In the genomic region with DNA sequence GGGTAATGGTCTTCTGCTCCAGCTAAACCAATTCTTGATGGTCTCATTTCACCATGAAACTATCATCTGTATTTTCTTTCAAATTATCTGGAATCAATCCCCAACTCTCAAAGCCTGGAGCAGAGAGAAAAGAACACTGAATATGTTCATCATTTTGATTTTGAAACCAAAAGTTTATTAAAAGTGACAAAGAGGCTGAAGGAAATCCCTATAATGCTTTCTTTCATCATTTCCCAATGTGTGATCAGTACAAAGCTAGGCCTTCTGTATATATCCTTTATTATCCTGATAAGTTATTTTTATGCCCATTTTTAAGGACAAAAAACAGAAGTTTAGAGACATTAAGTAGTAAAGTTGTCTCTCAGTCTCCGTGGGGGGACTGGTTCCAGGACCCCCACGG, we compare ENCODE assay signal across 16 cellular contexts. TPM values are rescaled to one million over a fixed set of nuclear protein-coding genes. Genes with fewer than 3 reads are reported as not detected.
A peak's percentile ranks its signal among the peaks of the same experiment; 100 is the strongest.
DNase-seq lines count a peak whose midpoint lies in the region; ATAC-seq and FAIRE-seq lines count a peak whose summit lies in the region.
"Had no signal": no experiment of that assay in that cellular context is flagged by ENCODE, and none has a peak within 500 bp of the region (broad histone marks: within the 10 kb centered on the region; RNA-seq: fewer than 3 reads in every experiment).

No MANE protein-coding gene starts in this region.

- peak overlapping the region in 6 of 7 donors; percentile 52 to 87 (median 70) for H3K27ac Mint-ChIP-seq in CD4-positive, alpha-beta memory T cell
- H3K27ac Mint-ChIP-seq in activated naive CD8-positive, alpha-beta T cell treated with anti-CD3 and anti-CD28 coated beads for 36 hours, result peak overlapping the region; percentile 89
- peak overlapping the region; percentile 65 to 92 for H3K27ac Mint-ChIP-seq in natural killer cell treated with Interleukin-12 subunit alpha and Interleukin-12 subunit beta and Interleukin-15 and Interleukin-18, amount 100 ng/mL, for 72 hours
- H3K27ac Mint-ChIP-seq: type B pancreatic cell had no signal

- no peaks in the 10 kb centered on the region for H3K36me3 Mint-ChIP-seq in CD4-positive, alpha-beta memory T cell
- peaks cover 6% of the 10 kb centered on the region for H3K36me3 Mint-ChIP-seq in activated naive CD8-positive, alpha-beta T cell treated with anti-CD3 and anti-CD28 coated beads for 36 hours
- no peaks in the 10 kb centered on the region for H3K36me3 Mint-ChIP-seq in natural killer cell treated with Interleukin-12 subunit alpha and Interleukin-12 subunit beta and Interleukin-15 and Interleukin-18, amount 100 ng/mL, for 72 hours
- H3K36me3 Mint-ChIP-seq: type B pancreatic cell had no signal

- H3K27me3 ChIP-seq in CD4-positive, alpha-beta memory T cell (ENCODE audit: insufficient read depth, low read length), result no peaks in the 10 kb centered on the region
- H3K27me3 ChIP-seq: brain microvascular endothelial cell had no signal

- intact Hi-C loops in CD4-positive, alpha-beta memory T cell (cut with micrococcal nuclease), result loop anchor here (1.0 to 2.0 kb wide), 3 partner anchors 7 to 14 kb away; no protein-coding TSS in a partner anchor

- H3K27me3 Mint-ChIP-seq in CD4-positive, alpha-beta memory T cell, result no peaks in the 10 kb centered on the region
- H3K27me3 Mint-ChIP-seq in activated naive CD8-positive, alpha-beta T cell treated with anti-CD3 and anti-CD28 coated beads for 36 hours, result no peaks in the 10 kb centered on the region
- no peaks in the 10 kb centered on the region for H3K27me3 Mint-ChIP-seq in natural killer cell treated with Interleukin-12 subunit alpha and Interleukin-12 subunit beta and Interleukin-15 and Interleukin-18, amount 100 ng/mL, for 72 hours
- H3K27me3 Mint-ChIP-seq: type B pancreatic cell had no signal

- peak overlapping the region; percentile 28 for H3K27ac ChIP-seq in CD4-positive, alpha-beta memory T cell (ENCODE audit: low read depth, low read length)
- H3K27ac ChIP-seq: brain microvascular endothelial cell, left ventricle myocardium inferior had no signal

- peaks cover 51% of the 10 kb centered on the region for H3K4me1 ChIP-seq in CD4-positive, alpha-beta memory T cell (ENCODE audit: insufficient read depth, low read length)

- peak; percentile 48 for FAIRE-seq in GM19239 (lab: Jason Lieb, UNC)
- FAIRE-seq: small intestine had no signal

- peaks cover 38 to 69% (median 51%) of the 10 kb centered on the region in 4 donors for H3K4me1 Mint-ChIP-seq in CD4-positive, alpha-beta memory T cell
- H3K4me1 Mint-ChIP-seq in activated naive CD8-positive, alpha-beta T cell treated with anti-CD3 and anti-CD28 coated beads for 36 hours, result peaks cover 62% of the 10 kb centered on the region
- H3K4me1 Mint-ChIP-seq in natural killer cell treated with Interleukin-12 subunit alpha and Interleukin-12 subunit beta and Interleukin-15 and Interleukin-18, amount 100 ng/mL, for 72 hours (ENCODE audit: low read depth in 2 of 2), result peaks cover 28 to 55% of the 10 kb centered on the region in 2 donors

- peak overlapping the region; percentile 57 to 82 (median 76) for H3K4me3 Mint-ChIP-seq in CD4-positive, alpha-beta memory T cell
- H3K4me3 Mint-ChIP-seq in activated naive CD8-positive, alpha-beta T cell treated with anti-CD3 and anti-CD28 coated beads for 36 hours, result peak overlapping the region; percentile 81
- H3K4me3 Mint-ChIP-seq in natural killer cell treated with Interleukin-12 subunit alpha and Interleukin-12 subunit beta and Interleukin-15 and Interleukin-18, amount 100 ng/mL, for 72 hours, result peak overlapping the region; percentile 73
- H3K4me3 Mint-ChIP-seq: type B pancreatic cell had no signal

- H3K9me3 ChIP-seq in CD4-positive, alpha-beta memory T cell (ENCODE audit: control insufficient read depth in 1 of 2, low read length in 2 of 2), result no peaks in the 10 kb centered on the region
- H3K9me3 ChIP-seq: left ventricle myocardium inferior had no signal

- no peaks in the 10 kb centered on the region for H3K36me3 ChIP-seq in CD4-positive, alpha-beta memory T cell (ENCODE audit: insufficient read depth, low read length)
- H3K36me3 ChIP-seq: brain microvascular endothelial cell, left ventricle myocardium inferior had no signal

- CTCF ChIA-PET in CD4-positive, alpha-beta memory T cell (lab: Charles Lee; ENCODE audit: partially characterized antibody), result interaction anchor here (0.7 to 2.8 kb wide), 3 partner anchors 25 to 40 kb away, joined by 3 to 7 read pairs (median 3); no protein-coding TSS in a partner anchor

- DNase-seq in CD4-positive, alpha-beta memory T cell, result no peak
- DNase-seq in GM19239 (ENCODE audit: insufficient read length, low spot score) (no peak), DMS 273 (lab: John Stamatoyannopoulos, UW; ENCODE audit: unreplicated experiment) (no peak), DMS53 treated with DMSO at 0.1 percent for 48 hours (lab: John Stamatoyannopoulos, UW; ENCODE audit: unreplicated experiment) (no peak), NCI-H510A (lab: John Stamatoyannopoulos, UW) (no peak)
- no peak for DNase-seq in activated naive CD8-positive, alpha-beta T cell treated with anti-CD3 and anti-CD28 coated beads for 36 hours
- no peak for DNase-seq in natural killer cell treated with Interleukin-12 subunit alpha and Interleukin-12 subunit beta and Interleukin-15 and Interleukin-18, amount 100 ng/mL, for 72 hours (ENCODE audit: low spot score)
- DNase-seq in stimulated activated CD4-positive, alpha-beta T cell treated with anti-CD3 and anti-CD28 coated beads, Interleukin-2, amount 100 ng/mL, for 48 hours, result no peak
- DNase-seq: activated gamma-delta T cell, brain microvascular endothelial cell, DMS153, left ventricle myocardium inferior, NCI-H187, NCI-H446 treated with DMSO at 0.1 percent for 48 hours, small intestine had no signal

- H3K9me3 Mint-ChIP-seq in CD4-positive, alpha-beta memory T cell, result peaks cover 0 to 2% (median 0%) of the 10 kb centered on the region in 8 donors
- H3K9me3 Mint-ChIP-seq in activated naive CD8-positive, alpha-beta T cell treated with anti-CD3 and anti-CD28 coated beads for 36 hours, result peaks cover 2% of the 10 kb centered on the region
- no peaks in the 10 kb centered on the region for H3K9me3 Mint-ChIP-seq in natural killer cell treated with Interleukin-12 subunit alpha and Interleukin-12 subunit beta and Interleukin-15 and Interleukin-18, amount 100 ng/mL, for 72 hours
- H3K9me3 Mint-ChIP-seq: type B pancreatic cell had no signal

- peak in 1 of 2 donors; percentile 70 for ATAC-seq in natural killer cell treated with Interleukin-12 subunit alpha and Interleukin-12 subunit beta and Interleukin-15 and Interleukin-18, amount 100 ng/mL, for 72 hours

- POLR2A ChIA-PET in CD4-positive, alpha-beta memory T cell (lab: Charles Lee; ENCODE audit: partially characterized antibody), result interaction anchor here (0.7 to 4.4 kb wide), 10 partner anchors 9 to 95 kb away, joined by 3 to 23 read pairs (median 6); a partner anchor contains a TSS

- H3K4me3 ChIP-seq in CD4-positive, alpha-beta memory T cell (ENCODE audit: low read length in 2 of 2), result peak overlapping the region in 1 of 2 donors; percentile 18
- H3K4me3 ChIP-seq: left ventricle myocardium inferior had no signal

RNA-seq across cellular contexts. Expression of a gene that starts 50.1 kb away (rescaled TPM):
- total RNA-seq in CD4-positive, alpha-beta memory T cell, result 100 to 1,000 TPM; 420 to 430 TPM
- 100 to 1,000 TPM; 289 to 302 TPM for polyA plus RNA-seq in CD4-positive, alpha-beta memory T cell
- total RNA-seq in activated naive CD8-positive, alpha-beta T cell treated with anti-CD3 and anti-CD28 coated beads for 36 hours, result 100 to 1,000 TPM; 385 to 392 TPM
- total RNA-seq in natural killer cell treated with Interleukin-12 subunit alpha and Interleukin-12 subunit beta and Interleukin-15 and Interleukin-18, amount 100 ng/mL, for 72 hours, result 100 to 1,000 TPM; 353 to 509 TPM
